In the genomic region with DNA sequence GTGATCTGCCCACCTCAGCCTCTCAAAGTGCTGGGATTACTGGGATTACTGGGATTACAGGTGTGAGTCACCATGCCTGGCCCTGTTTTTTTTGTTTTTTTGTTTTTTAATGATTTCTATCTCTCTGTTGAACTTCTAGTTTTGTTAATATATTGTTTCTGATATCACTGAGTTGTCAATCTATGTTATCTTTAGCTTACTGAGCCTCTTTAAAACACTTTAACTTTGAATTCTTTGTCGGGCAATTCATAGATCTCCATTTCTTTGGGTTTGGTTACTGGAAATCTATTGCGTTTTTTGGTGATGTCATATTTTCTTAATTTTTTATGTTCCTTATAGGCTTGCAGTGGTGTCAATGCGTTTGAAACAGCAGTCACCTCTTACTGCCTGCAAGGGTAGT, we compare ENCODE assay signal across 1 cellular context.
TF ChIP-seq lines count a peak whose summit lies in the region.

No MANE protein-coding gene starts in this region.

TF ChIP-seq in HEK293, 187 proteins besides CTCF, POLR2A, EP300 and RAD21 (continued from another document):
- TF ChIP-seq, protein P1, sequence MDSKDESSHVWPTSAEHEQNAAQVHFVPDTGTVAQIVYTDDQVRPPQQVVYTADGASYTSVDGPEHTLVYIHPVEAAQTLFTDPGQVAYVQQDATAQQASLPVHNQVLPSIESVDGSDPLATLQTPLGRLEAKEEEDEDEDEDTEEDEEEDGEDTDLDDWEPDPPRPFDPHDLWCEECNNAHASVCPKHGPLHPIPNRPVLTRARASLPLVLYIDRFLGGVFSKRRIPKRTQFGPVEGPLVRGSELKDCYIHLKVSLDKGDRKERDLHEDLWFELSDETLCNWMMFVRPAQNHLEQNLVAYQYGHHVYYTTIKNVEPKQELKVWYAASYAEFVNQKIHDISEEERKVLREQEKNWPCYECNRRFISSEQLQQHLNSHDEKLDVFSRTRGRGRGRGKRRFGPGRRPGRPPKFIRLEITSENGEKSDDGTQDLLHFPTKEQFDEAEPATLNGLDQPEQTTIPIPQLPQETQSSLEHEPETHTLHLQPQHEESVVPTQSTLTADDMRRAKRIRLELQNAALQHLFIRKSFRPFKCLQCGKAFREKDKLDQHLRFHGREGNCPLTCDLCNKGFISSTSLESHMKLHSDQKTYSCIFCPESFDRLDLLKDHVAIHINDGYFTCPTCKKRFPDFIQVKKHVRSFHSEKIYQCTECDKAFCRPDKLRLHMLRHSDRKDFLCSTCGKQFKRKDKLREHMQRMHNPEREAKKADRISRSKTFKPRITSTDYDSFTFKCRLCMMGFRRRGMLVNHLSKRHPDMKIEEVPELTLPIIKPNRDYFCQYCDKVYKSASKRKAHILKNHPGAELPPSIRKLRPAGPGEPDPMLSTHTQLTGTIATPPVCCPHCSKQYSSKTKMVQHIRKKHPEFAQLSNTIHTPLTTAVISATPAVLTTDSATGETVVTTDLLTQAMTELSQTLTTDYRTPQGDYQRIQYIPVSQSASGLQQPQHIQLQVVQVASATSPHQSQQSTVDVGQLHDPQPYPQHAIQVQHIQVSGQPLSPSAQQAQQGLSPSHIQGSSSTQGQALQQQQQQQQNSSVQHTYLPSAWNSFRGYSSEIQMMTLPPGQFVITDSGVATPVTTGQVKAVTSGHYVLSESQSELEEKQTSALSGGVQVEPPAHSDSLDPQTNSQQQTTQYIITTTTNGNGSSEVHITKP (tag by site-specific recombination; IDR thresholded peaks at IDR 0.05) = no peak
- TF ChIP-seq, protein P2, sequence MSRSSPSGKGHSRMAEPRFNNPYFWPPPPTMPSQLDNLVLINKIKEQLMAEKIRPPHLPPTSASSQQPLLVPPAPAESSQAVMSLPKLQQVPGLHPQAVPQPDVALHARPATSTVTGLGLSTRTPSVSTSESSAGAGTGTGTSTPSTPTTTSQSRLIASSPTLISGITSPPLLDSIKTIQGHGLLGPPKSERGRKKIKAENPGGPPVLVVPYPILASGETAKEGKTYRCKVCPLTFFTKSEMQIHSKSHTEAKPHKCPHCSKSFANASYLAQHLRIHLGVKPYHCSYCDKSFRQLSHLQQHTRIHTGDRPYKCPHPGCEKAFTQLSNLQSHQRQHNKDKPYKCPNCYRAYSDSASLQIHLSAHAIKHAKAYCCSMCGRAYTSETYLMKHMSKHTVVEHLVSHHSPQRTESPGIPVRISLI (tag by site-specific recombination; IDR thresholded peaks at IDR 0.05) = no peak
- no peak for TF ChIP-seq ZNF785 (tag by site-specific recombination; IDR thresholded peaks at IDR 0.05)
- no peak for TF ChIP-seq ZNF664 (tag by site-specific recombination; IDR thresholded peaks at IDR 0.05)
- no peak for TF ChIP-seq ZNF529 (tag by site-specific recombination; IDR thresholded peaks at IDR 0.05; ENCODE audit: insufficient replicate concordance)
- 0 out of 2 replicates have a peak, but pooled peaks have one; percentile 27 for TF ChIP-seq TRIM28 (IDR thresholded peaks at IDR 0.05; ENCODE audit: borderline replicate concordance, low read length)
- peak; percentile 93 for TF ChIP-seq SETDB1 (IDR thresholded peaks at IDR 0.05; ENCODE audit: insufficient read length, low read length)
- TF ChIP-seq, protein P3, sequence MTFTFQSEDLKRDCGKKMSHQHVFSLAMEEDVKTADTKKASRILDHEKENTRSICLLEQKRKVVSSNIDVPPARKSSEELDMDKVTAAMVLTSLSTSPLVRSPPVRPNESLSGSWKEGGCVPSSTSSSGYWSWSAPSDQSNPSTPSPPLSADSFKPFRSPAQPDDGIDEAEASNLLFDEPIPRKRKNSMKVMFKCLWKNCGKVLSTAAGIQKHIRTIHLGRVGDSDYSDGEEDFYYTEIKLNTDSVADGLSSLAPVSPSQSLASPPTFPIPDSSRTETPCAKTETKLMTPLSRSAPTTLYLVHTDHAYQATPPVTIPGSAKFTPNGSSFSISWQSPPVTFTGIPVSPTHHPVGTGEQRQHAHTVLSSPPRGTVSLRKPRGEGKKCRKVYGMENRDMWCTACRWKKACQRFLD (tag by site-specific recombination; IDR thresholded peaks at IDR 0.05) = no peak
